In genomic region chr10:110600487-110601101, GRCh38 we compare ENCODE assay signal across 9 cellular contexts. TPM values are rescaled to one million over a fixed set of nuclear protein-coding genes. Genes with fewer than 3 reads are reported as not detected.
DNase-seq lines count a peak whose midpoint lies in the region; ATAC-seq and TF ChIP-seq lines count a peak whose summit lies in the region.
"Had no signal": no experiment of that assay in that cellular context is flagged by ENCODE, and none has a peak within 500 bp of the region (broad histone marks: within the 10 kb centered on the region; RNA-seq: fewer than 3 reads in every experiment).

No MANE protein-coding gene starts in this region.

- no peaks in the 10 kb centered on the region for H3K9me3 Mint-ChIP-seq in activated CD4-positive, alpha-beta T cell treated with anti-CD3 and anti-CD28 coated beads, Interleukin-2, amount 10 ng/mL, durations not matched to agents 7 days and 5 days
- H3K9me3 Mint-ChIP-seq in type B pancreatic cell: no peaks in the 10 kb centered on the region
- H3K9me3 Mint-ChIP-seq: stimulated activated naive CD8-positive, alpha-beta T cell treated with anti-CD3 and anti-CD28 coated beads, Interleukin-15, Interleukin-2, amounts not matched to agents 100 ng/mL and 50 ng/mL, for 24 hours had no signal

- H3K4me3 Mint-ChIP-seq in activated CD4-positive, alpha-beta T cell treated with anti-CD3 and anti-CD28 coated beads, Interleukin-2, amount 10 ng/mL, durations not matched to agents 7 days and 5 days: no peak overlapping the region
- H3K4me3 Mint-ChIP-seq in type B pancreatic cell: no peak overlapping the region
- H3K4me3 Mint-ChIP-seq: stimulated activated naive CD8-positive, alpha-beta T cell treated with anti-CD3 and anti-CD28 coated beads, Interleukin-15, Interleukin-2, amounts not matched to agents 100 ng/mL and 50 ng/mL, for 24 hours had no signal

- H3K27me3 Mint-ChIP-seq in activated CD4-positive, alpha-beta T cell treated with anti-CD3 and anti-CD28 coated beads, Interleukin-2, amount 10 ng/mL, durations not matched to agents 7 days and 5 days: no peaks in the 10 kb centered on the region
- H3K27me3 Mint-ChIP-seq in type B pancreatic cell: no peaks in the 10 kb centered on the region
- H3K27me3 Mint-ChIP-seq: stimulated activated naive CD8-positive, alpha-beta T cell treated with anti-CD3 and anti-CD28 coated beads, Interleukin-15, Interleukin-2, amounts not matched to agents 100 ng/mL and 50 ng/mL, for 24 hours had no signal

- DNase-seq in NCI-H1417 (lab: John Stamatoyannopoulos, UW): peak in 2 of 3 experiments; percentile 17 to 69
- no peak for DNase-seq in NCI-H1417 treated with DMSO at 0.1 percent for 48 hours (lab: John Stamatoyannopoulos, UW)
- DNase-seq in NCI-H1092 (lab: John Stamatoyannopoulos, UW): peak; percentile 8
- peak; percentile 61 for DNase-seq in activated CD4-positive, alpha-beta T cell treated with anti-CD3 and anti-CD28 coated beads, Interleukin-2, amount 10 ng/mL, durations not matched to agents 7 days and 5 days
- DNase-seq in iPS DF 4.7 (ENCODE audit: extremely low read depth, low spot score): peak; percentile 49
- no peak for DNase-seq in type B pancreatic cell (ENCODE audit: extremely low spot score, unreplicated experiment)

- POLR2A ChIA-PET in activated CD4-positive, alpha-beta T cell treated with anti-CD3 and anti-CD28 coated beads, Interleukin-2, amount 10 ng/mL, durations not matched to agents 7 days and 5 days (lab: Charles Lee): no interaction called here

- peak; percentile 72 for ATAC-seq in GM21360 (IDR thresholded peaks at IDR 0.05; ENCODE audit: unreplicated experiment)
- no peak for ATAC-seq in GM19467 (IDR thresholded peaks at IDR 0.05; ENCODE audit: unreplicated experiment)

- no peaks in the 10 kb centered on the region for H3K4me1 Mint-ChIP-seq in activated CD4-positive, alpha-beta T cell treated with anti-CD3 and anti-CD28 coated beads, Interleukin-2, amount 10 ng/mL, durations not matched to agents 7 days and 5 days
- no peaks in the 10 kb centered on the region for H3K4me1 Mint-ChIP-seq in type B pancreatic cell (ENCODE audit: unreplicated experiment)

- H3K27ac Mint-ChIP-seq in activated CD4-positive, alpha-beta T cell treated with anti-CD3 and anti-CD28 coated beads, Interleukin-2, amount 10 ng/mL, durations not matched to agents 7 days and 5 days: no peak overlapping the region
- no peak overlapping the region for H3K27ac Mint-ChIP-seq in type B pancreatic cell
- H3K27ac Mint-ChIP-seq: stimulated activated naive CD8-positive, alpha-beta T cell treated with anti-CD3 and anti-CD28 coated beads, Interleukin-15, Interleukin-2, amounts not matched to agents 100 ng/mL and 50 ng/mL, for 24 hours had no signal

- TF ChIP-seq CTCF in type B pancreatic cell (conservative IDR thresholded peaks at IDR 0.05): peak; percentile 81

- H3K36me3 Mint-ChIP-seq in activated CD4-positive, alpha-beta T cell treated with anti-CD3 and anti-CD28 coated beads, Interleukin-2, amount 10 ng/mL, durations not matched to agents 7 days and 5 days (ENCODE audit: low read depth): peaks cover 54% of the 10 kb centered on the region
- H3K36me3 Mint-ChIP-seq in type B pancreatic cell: peaks cover 31% of the 10 kb centered on the region

- CTCF ChIA-PET in activated CD4-positive, alpha-beta T cell treated with anti-CD3 and anti-CD28 coated beads, Interleukin-2, amount 10 ng/mL, durations not matched to agents 7 days and 5 days (lab: Charles Lee): interaction anchor here (0.6 to 2.5 kb wide), 9 partner anchors 10 to 504 kb away, joined by 3 to 6 read pairs (median 4); partner anchors contain the start of gene SMNDC1

RNA-seq across cellular contexts. Expression of gene SMC3, which starts 33.1 kb away (rescaled TPM):
- 10 to 100 TPM; 78.7 to 82.6 TPM for total RNA-seq in activated CD4-positive, alpha-beta T cell treated with anti-CD3 and anti-CD28 coated beads, Interleukin-2, amount 10 ng/mL, durations not matched to agents 7 days and 5 days
- total RNA-seq in type B pancreatic cell (ENCODE audit: low replicate concordance): 39.0 and 60.6 TPM in 2 replicates

RNA-seq across cellular contexts. Expression of gene RBM20, which starts 43.5 kb away (rescaled TPM):
- total RNA-seq in activated CD4-positive, alpha-beta T cell treated with anti-CD3 and anti-CD28 coated beads, Interleukin-2, amount 10 ng/mL, durations not matched to agents 7 days and 5 days: not detected
- total RNA-seq in type B pancreatic cell (ENCODE audit: low replicate concordance): 2.8 and 5.2 TPM in 2 replicates

Comparison
In these comparisons a context has a peak if more than half of its experiments do, and no peak if none do; other contexts are left out.
1. DNase-seq: peak in NCI-H1417 (2 of 3), NCI-H1092 (single experiment), activated CD4-positive, alpha-beta T cell treated with anti-CD3 and anti-CD28 coated beads, Interleukin-2, amount 10 ng/mL, durations not matched to agents 7 days and 5 days (single experiment) and iPS DF 4.7 (single experiment); none in NCI-H1417 treated with DMSO at 0.1 percent for 48 hours (single experiment) and type B pancreatic cell (single experiment).